ENCODE assay signal across 15 cellular contexts in genomic region chr3:186955898-186956696, GRCh38. TPM values are rescaled to one million over a fixed set of nuclear protein-coding genes. Genes with fewer than 3 reads are reported as not detected.
A peak's percentile ranks its signal among the peaks of the same experiment; 100 is the strongest.
DNase-seq lines count a peak whose midpoint lies in the region; ATAC-seq and TF ChIP-seq lines count a peak whose summit lies in the region.
"Had no signal": no experiment of that assay in that cellular context is flagged by ENCODE, and none has a peak within 500 bp of the region (broad histone marks: within the 10 kb centered on the region; RNA-seq: fewer than 3 reads in every experiment).

No MANE protein-coding gene starts in this region.

- peaks cover 8% of the 10 kb centered on the region for H3K9me3 Mint-ChIP-seq in stimulated activated naive CD8-positive, alpha-beta T cell treated with anti-CD3 and anti-CD28 coated beads, Interleukin-15, Interleukin-2, amounts not matched to agents 100 ng/mL and 50 ng/mL, for 24 hours

- 45% methylated on average over 6 of the region's 9 CpGs for WGBS in mesenchymal stem cell

- H3K36me3 ChIP-seq in mesenchymal stem cell (ENCODE audit: control insufficient read depth in 1 of 2, insufficient read depth in 2 of 2, low read depth in 1 of 2, low read length in 2 of 2): no peaks in the 10 kb centered on the region
- H3K36me3 ChIP-seq: neutrophil had no signal

- no peak overlapping the region for H3K4me3 ChIP-seq in choroid plexus epithelial cell (ENCODE audit: low read depth, low read length)
- H3K4me3 ChIP-seq in mesenchymal stem cell (ENCODE audit: insufficient read depth in 1 of 2, low read depth in 1 of 2, low read length in 2 of 2): no peak overlapping the region

- H2BK12ac ChIP-seq in mesenchymal stem cell (ENCODE audit: low read length in 2 of 2): no peak overlapping the region

- no peaks in the 10 kb centered on the region for H3K9me3 ChIP-seq in mesenchymal stem cell (ENCODE audit: control insufficient read depth, low read length)
- H3K9me3 ChIP-seq: neutrophil had no signal

- H3K4ac ChIP-seq in mesenchymal stem cell (ENCODE audit: low read depth in 1 of 2, low read length in 2 of 2): no peak overlapping the region

- peaks cover 49% of the 10 kb centered on the region for H3K36me3 Mint-ChIP-seq in stimulated activated naive CD8-positive, alpha-beta T cell treated with anti-CD3 and anti-CD28 coated beads, Interleukin-15, Interleukin-2, amounts not matched to agents 100 ng/mL and 50 ng/mL, for 24 hours (ENCODE audit: low read depth)

- H3K4me2 ChIP-seq in mesenchymal stem cell (ENCODE audit: low read length, poor library complexity, severe bottlenecking): no peak overlapping the region

- H4K8ac ChIP-seq in mesenchymal stem cell (ENCODE audit: low read length): no peak overlapping the region

- no peak overlapping the region for H3K23ac ChIP-seq in mesenchymal stem cell (ENCODE audit: low read length in 2 of 2)

- H3K4me3 Mint-ChIP-seq in stimulated activated naive CD8-positive, alpha-beta T cell treated with anti-CD3 and anti-CD28 coated beads, Interleukin-15, Interleukin-2, amounts not matched to agents 100 ng/mL and 50 ng/mL, for 24 hours: no peak overlapping the region

- no peaks in the 10 kb centered on the region for H3K27me3 ChIP-seq in mesenchymal stem cell (ENCODE audit: control insufficient read depth in 1 of 2, insufficient read depth in 1 of 2, low read length in 2 of 2)
- H3K27me3 ChIP-seq: neutrophil had no signal

- H3K18ac ChIP-seq in mesenchymal stem cell (ENCODE audit: low read depth in 1 of 2, low read length in 2 of 2): peak overlapping the region in 1 of 2 experiments; percentile 57

- no peak overlapping the region for H3K9ac ChIP-seq in mesenchymal stem cell (ENCODE audit: low read length)

- no peak overlapping the region for H4K91ac ChIP-seq in mesenchymal stem cell (ENCODE audit: low read length)

- H3K27ac Mint-ChIP-seq in stimulated activated naive CD8-positive, alpha-beta T cell treated with anti-CD3 and anti-CD28 coated beads, Interleukin-15, Interleukin-2, amounts not matched to agents 100 ng/mL and 50 ng/mL, for 24 hours: peak overlapping the region; percentile 18

- no peak for TF ChIP-seq CTCF in choroid plexus epithelial cell (conservative IDR thresholded peaks at IDR 0.05; ENCODE audit: low read depth, low read length)
- no peak for TF ChIP-seq CTCF in GM10248 (IDR thresholded peaks at IDR 0.05; ENCODE audit: control extremely low read depth, extremely low read depth, low read depth, missing control alignments)

- no peak overlapping the region for H2BK120ac ChIP-seq in mesenchymal stem cell (ENCODE audit: low read depth, low read length)

- no peaks in the 10 kb centered on the region for H3K27me3 Mint-ChIP-seq in stimulated activated naive CD8-positive, alpha-beta T cell treated with anti-CD3 and anti-CD28 coated beads, Interleukin-15, Interleukin-2, amounts not matched to agents 100 ng/mL and 50 ng/mL, for 24 hours

- no peak overlapping the region for H2AFZ ChIP-seq in mesenchymal stem cell (ENCODE audit: low read depth, low read length)

- no peak for DNase-seq in stimulated activated naive CD8-positive, alpha-beta T cell treated with anti-CD3 and anti-CD28 coated beads, Interleukin-15, Interleukin-2, amounts not matched to agents 100 U/mL and 50 U/mL, for 24 hours
- DNase-seq in choroid plexus epithelial cell (ENCODE audit: low read depth): peak; percentile 52
- DNase-seq in mesenchymal stem cell: peak; percentile 20
- no peak for DNase-seq in NCI-H2196 treated with DMSO at 0.1 percent for 48 hours (lab: John Stamatoyannopoulos, UW; ENCODE audit: unreplicated experiment)
- no peak for DNase-seq in GM10248 (ENCODE audit: extremely low spot score)
- DNase-seq in effector CD8-positive, alpha-beta T cell (lab: John Stamatoyannopoulos, UW): no peak
- DNase-seq in DMS 273 (lab: John Stamatoyannopoulos, UW; ENCODE audit: unreplicated experiment): no peak
- DNase-seq: activated CD4-positive, CD25-positive, alpha-beta regulatory T cell; DMS153; hypothalamus; KG1; NCI-H446; stimulated activated naive CD4-positive, alpha-beta T cell treated with Interleukin-2 at 50 U/mL for 16 hours had no signal

- H2BK15ac ChIP-seq in mesenchymal stem cell (ENCODE audit: low read depth, poor library complexity, severe bottlenecking): no peak overlapping the region

- CTCF ChIA-PET in GM10248 (lab: Yijun Ruan, JAX): interaction anchor here (1.1 to 2.2 kb wide), 2 partner anchors 18 to 25 kb away, joined by 5 read pairs; no protein-coding TSS in a partner anchor

- peaks cover 20% of the 10 kb centered on the region for H3K79me1 ChIP-seq in mesenchymal stem cell (replicated peaks; ENCODE audit: low read length, poor library complexity, severe bottlenecking)

- no peak overlapping the region for H2AK5ac ChIP-seq in mesenchymal stem cell (ENCODE audit: low read length, severe bottlenecking)

- no peak overlapping the region for H3K27ac ChIP-seq in mesenchymal stem cell (ENCODE audit: low read length, poor library complexity, severe bottlenecking)
- H3K27ac ChIP-seq: neutrophil had no signal

- H3K14ac ChIP-seq in mesenchymal stem cell (ENCODE audit: low read length in 2 of 2): no peak overlapping the region

- POLR2A ChIA-PET in GM10248 (lab: Yijun Ruan, JAX): no interaction called here

- ATAC-seq in stimulated activated naive CD8-positive, alpha-beta T cell treated with anti-CD3 and anti-CD28 coated beads, Interleukin-15, Interleukin-2, amounts not matched to agents 100 U/mL and 50 U/mL, for 24 hours: no peak

- no peak overlapping the region for H2BK5ac ChIP-seq in mesenchymal stem cell (ENCODE audit: low read depth, low read length, poor library complexity, severe bottlenecking)

- peaks cover 3% of the 10 kb centered on the region for H3K4me1 ChIP-seq in mesenchymal stem cell (ENCODE audit: control insufficient read depth, insufficient read depth, low read depth, low read length)

- H3K4me1 Mint-ChIP-seq in stimulated activated naive CD8-positive, alpha-beta T cell treated with anti-CD3 and anti-CD28 coated beads, Interleukin-15, Interleukin-2, amounts not matched to agents 100 ng/mL and 50 ng/mL, for 24 hours (ENCODE audit: low read depth): peaks cover 82% of the 10 kb centered on the region

RNA-seq across cellular contexts. Expression of gene ST6GAL1, which starts 25.8 kb away (rescaled TPM):
- 1.7 TPM for polyA plus RNA-seq in mesenchymal stem cell (2013, experiment 1 of 2)
- 1.7 TPM for polyA plus RNA-seq in mesenchymal stem cell (2013, experiment 2 of 2)

Comparison
In these comparisons a context has a peak if more than half of its experiments do, and no peak if none do; other contexts are left out.
1. DNase-seq: peak in choroid plexus epithelial cell (single experiment) and mesenchymal stem cell (single experiment); none in stimulated activated naive CD8-positive, alpha-beta T cell treated with anti-CD3 and anti-CD28 coated beads, Interleukin-15, Interleukin-2, amounts not matched to agents 100 U/mL and 50 U/mL, for 24 hours (single experiment), NCI-H2196 treated with DMSO at 0.1 percent for 48 hours (single experiment), GM10248 (single experiment), effector CD8-positive, alpha-beta T cell (single experiment) and DMS 273 (single experiment).